Comparison of ENCODE assay signal across 19 cellular contexts in genomic region chr10:34821587-34822585, GRCh38. TPM values are rescaled to one million over a fixed set of nuclear protein-coding genes. Genes with fewer than 3 reads are reported as not detected.
DNase-seq lines count a peak whose midpoint lies in the region; ATAC-seq and TF ChIP-seq lines count a peak whose summit lies in the region.
"Had no signal": no experiment of that assay in that cellular context is flagged by ENCODE, and none has a peak within 500 bp of the region (broad histone marks: within the 10 kb centered on the region; RNA-seq: fewer than 3 reads in every experiment).

No MANE protein-coding gene starts in this region.

- no peak overlapping the region for H3K4me2 ChIP-seq in neuronal stem cell (ENCODE audit: insufficient read depth, low read length, poor library complexity, severe bottlenecking)

- ATAC-seq in WTC11: no peak
- ATAC-seq: heart left ventricle, lower lobe of right lung had no signal

- peaks cover 0 to 2% (median 0%) of the 10 kb centered on the region in 3 experiments for H3K27me3 ChIP-seq in neuronal stem cell (ENCODE audit: control insufficient read depth in 3 of 3, insufficient read depth in 3 of 3, low read depth in 1 of 3, low read length in 3 of 3)
- H3K27me3 ChIP-seq: suprapubic skin had no signal

- H3K79me1 ChIP-seq in neuronal stem cell (ENCODE audit: low read depth, low read length): no peaks in the 10 kb centered on the region

- no peak overlapping the region for H2BK12ac ChIP-seq in neuronal stem cell (ENCODE audit: low read length)

- H2BK120ac ChIP-seq in neuronal stem cell (ENCODE audit: low read depth, low read length): no peak overlapping the region

- H4K8ac ChIP-seq in neuronal stem cell (ENCODE audit: low read depth, low read length): no peak overlapping the region

- H3K27ac Mint-ChIP-seq in WTC11: no peak overlapping the region
- H3K27ac Mint-ChIP-seq: activated B cell treated with CpG ODN at 0.5 μM for 24 hours; immature natural killer cell; T-helper 1 cell treated with Interleukin-12 subunit alpha and Interleukin-12 subunit beta and Interleukin-4 antibody, amounts not matched to agents 30 μg/mL and 1 μg/mL, for 36 hours had no signal

- DNase-seq in Daoy (ENCODE audit: low read depth) (peak; percentile 41), WTC11 (ENCODE audit: low spot score) (no peak), neuronal stem cell (ENCODE audit: low spot score) (no peak), cerebellar cortex (ENCODE audit: low spot score) (no peak), NCI-H526 treated with DMSO at 0.1 percent for 48 hours (lab: John Stamatoyannopoulos, UW) (no peak)
- no peak for DNase-seq in stimulated activated CD4-positive, alpha-beta T cell treated with anti-CD3 and anti-CD28 coated beads, Interleukin-4, amount 100 ng/mL, for 24 hours
- DNase-seq: activated B cell treated with CpG ODN at 0.5 μM for 24 hours; effector CD8-positive, alpha-beta T cell; heart left ventricle; immature natural killer cell; lower lobe of right lung; NCI-H187 treated with DMSO at 0.1 percent for 48 hours; NCI-H446; SHP77; small intestine; stimulated activated CD4-positive, alpha-beta T cell treated with anti-CD3 and anti-CD28 coated beads, Interleukin-4, amount 100 ng/mL, for 4 hours had no signal

- H3K4me1 ChIP-seq in HEK293 (ENCODE audit: control insufficient read depth, insufficient read depth, low read length) (no peaks in the 10 kb centered on the region; the same call in 1 of the 2 replicates), neuronal stem cell (ENCODE audit: control insufficient read depth in 2 of 2, insufficient read depth in 1 of 2, low read depth in 1 of 2, low read length in 2 of 2) (peaks cover 0 to 11% of the 10 kb centered on the region in 2 donors)
- H3K4me1 ChIP-seq: lower lobe of right lung, suprapubic skin had no signal

- H3K23ac ChIP-seq in neuronal stem cell (ENCODE audit: low read depth, low read length, poor library complexity): no peak overlapping the region

- peak overlapping the region; percentile 15 for H2BK15ac ChIP-seq in neuronal stem cell (ENCODE audit: low read length)

- no peak overlapping the region for H3K27ac ChIP-seq in HEK293 (ENCODE audit: extremely low read depth, low read depth, low read length)
- no peak overlapping the region for H3K27ac ChIP-seq in neuronal stem cell (replicated peaks; ENCODE audit: low read length)
- H3K27ac ChIP-seq: heart left ventricle, lower lobe of right lung, suprapubic skin had no signal

- H3K36me3 Mint-ChIP-seq in WTC11: no peaks in the 10 kb centered on the region
- H3K36me3 Mint-ChIP-seq: immature natural killer cell had no signal

- H3K36me3 ChIP-seq in HEK293 (ENCODE audit: control insufficient read depth in 2 of 2, insufficient read depth in 1 of 2, low read length in 2 of 2) (no peaks in the 10 kb centered on the region), neuronal stem cell (replicated peaks in 1 of 2; ENCODE audit: control insufficient read depth in 2 of 2, insufficient read depth in 2 of 2, low read length in 2 of 2) (no peaks in the 10 kb centered on the region)
- H3K36me3 ChIP-seq: heart left ventricle, lower lobe of right lung, suprapubic skin had no signal

- H3K4me3 ChIP-seq in HEK293 (ENCODE audit: low read depth, low read length) (no peak overlapping the region), neuronal stem cell (ENCODE audit: low read length in 2 of 2) (no peak overlapping the region)
- H3K4me3 ChIP-seq: heart left ventricle, lower lobe of right lung, suprapubic skin had no signal

- H3K4ac ChIP-seq in neuronal stem cell (ENCODE audit: low read length): no peak overlapping the region

- H3K9ac ChIP-seq in neuronal stem cell (ENCODE audit: low read depth, low read length, poor library complexity): no peak overlapping the region

- WGBS in neuronal stem cell (ENCODE audit: extremely low coverage in 2 of 2, insufficient read length in 2 of 2, insufficient replicate concordance in 1 of 2), 2 donors: no CpG with 5 or more reads among the region's 6 CpGs

- H2BK5ac ChIP-seq in neuronal stem cell (ENCODE audit: low read length): no peak overlapping the region

- no peak overlapping the region for H2AK5ac ChIP-seq in neuronal stem cell (ENCODE audit: low read depth, low read length)

- no peak overlapping the region for H2AFZ ChIP-seq in neuronal stem cell (ENCODE audit: low read length)

- peaks cover 7% of the 10 kb centered on the region for H3K27me3 Mint-ChIP-seq in WTC11 (ENCODE audit: low read depth)

- no peak overlapping the region for H4K91ac ChIP-seq in neuronal stem cell (ENCODE audit: low read depth, low read length, poor library complexity)

- no peak overlapping the region for H3K14ac ChIP-seq in neuronal stem cell (ENCODE audit: low read length)

- no peak for TF ChIP-seq CTCF in HEK293 (tag by site-specific recombination; IDR thresholded peaks at IDR 0.05)
- no peak for TF ChIP-seq CTCF in WTC11 (IDR thresholded peaks at IDR 0.05)

- no peaks in the 10 kb centered on the region for H3K9me3 Mint-ChIP-seq in WTC11
- H3K9me3 Mint-ChIP-seq: activated B cell treated with CpG ODN at 0.5 μM for 24 hours; immature natural killer cell; T-helper 1 cell treated with Interleukin-12 subunit alpha and Interleukin-12 subunit beta and Interleukin-4 antibody, amounts not matched to agents 30 μg/mL and 1 μg/mL, for 36 hours had no signal

- POLR2A ChIA-PET in HEK293 (lab: Yijun Ruan, JAX) (no interaction called here), WTC11 (lab: Charles Lee) (no interaction called here)

- H3K9me3 ChIP-seq in HEK293 (ENCODE audit: control insufficient read depth, insufficient read depth, low read depth, low read length): no peaks in the 10 kb centered on the region
- no peaks in the 10 kb centered on the region for H3K9me3 ChIP-seq in neuronal stem cell (replicated peaks in 1 of 2; ENCODE audit: control insufficient read depth in 2 of 2, insufficient read depth in 1 of 2, low read depth in 1 of 2, low read length in 2 of 2)
- H3K9me3 ChIP-seq: heart left ventricle, lower lobe of right lung, suprapubic skin had no signal

- peaks cover 13% of the 10 kb centered on the region for H3K4me1 Mint-ChIP-seq in WTC11
- H3K4me1 Mint-ChIP-seq: activated B cell treated with CpG ODN at 0.5 μM for 24 hours, immature natural killer cell had no signal

- no peak overlapping the region for H3K4me3 Mint-ChIP-seq in WTC11
- H3K4me3 Mint-ChIP-seq: activated B cell treated with CpG ODN at 0.5 μM for 24 hours; immature natural killer cell; T-helper 1 cell treated with Interleukin-12 subunit alpha and Interleukin-12 subunit beta and Interleukin-4 antibody, amounts not matched to agents 30 μg/mL and 1 μg/mL, for 36 hours had no signal

- CTCF ChIA-PET in HEK293 (lab: Yijun Ruan, JAX) (interaction anchor here (1.2 kb wide), 1 partner anchor 173 kb away, joined by 4 read pairs; no protein-coding TSS in a partner anchor), WTC11 (lab: Charles Lee) (interaction anchor here (0.7 kb wide), 1 partner anchor 41 kb away, joined by 3 read pairs; no protein-coding TSS in a partner anchor)

- H3K18ac ChIP-seq in neuronal stem cell (ENCODE audit: low read length): no peak overlapping the region

TF ChIP-seq in HEK293, 187 proteins besides CTCF, POLR2A, EP300 and RAD21 (continues in another document):
- TF ChIP-seq EGR2 (tag by site-specific recombination; IDR thresholded peaks at IDR 0.05; ENCODE audit: low read depth) (no peak), ZEB2 (tag by site-specific recombination; IDR thresholded peaks at IDR 0.05) (0 out of 2 replicates have a peak, but pooled peaks have one; percentile 16)

TF ChIP-seq in WTC11, 78 proteins besides CTCF, POLR2A, EP300 and RAD21 (continues in another document):
- TF ChIP-seq ATF6 (CRISPR knock-in tag; IDR thresholded peaks at IDR 0.05): no peak
- TF ChIP-seq ATF1 (CRISPR knock-in tag; IDR thresholded peaks at IDR 0.05): no peak
- no peak for TF ChIP-seq ZNF396 (CRISPR knock-in tag; IDR thresholded peaks at IDR 0.05; ENCODE audit: borderline replicate concordance)
- 0 out of 2 replicates have a peak, but pooled peaks have one; percentile 29 for TF ChIP-seq ZNF512 (CRISPR knock-in tag; IDR thresholded peaks at IDR 0.05; ENCODE audit: borderline replicate concordance)

RNA-seq across cellular contexts. Expression of gene PARD3, which starts 6.8 kb away (rescaled TPM):
- 29.7 and 48.8 TPM in 2 replicates for total RNA-seq in Daoy (2014; rRNA removed; shearing (Covaris generic))
- total RNA-seq in WTC11 (2021): 44.9 to 51.8 TPM (median 47.0 TPM) in 3 replicates
- 41.6 TPM for polyA plus RNA-seq in neuronal stem cell (2013, experiment 1 of 2)
- 42.6 TPM for polyA plus RNA-seq in neuronal stem cell (2013, experiment 2 of 2)
